In genomic region chr6:154570505-154570904, GRCh38 we compare ENCODE assay signal across 29 cellular contexts.
"Had no signal": no experiment of that assay in that cellular context is flagged by ENCODE, and none has a peak within 500 bp of the region (broad histone marks: within the 10 kb centered on the region; RNA-seq: fewer than 3 reads in every experiment).

No MANE protein-coding gene starts in this region.

- H3K27me3 ChIP-seq: brain microvascular endothelial cell, esophagus squamous epithelium, gastroesophageal sphincter, heart right ventricle, hepatocyte had no signal

- H3K27ac ChIP-seq: brain microvascular endothelial cell, coronary artery, dorsolateral prefrontal cortex, esophagus squamous epithelium, gastroesophageal sphincter, heart right ventricle, hepatocyte, WERI-Rb-1 had no signal

- H3K4me1 ChIP-seq: esophagus squamous epithelium, gastroesophageal sphincter had no signal

- ATAC-seq: activated CD4-positive, CD25-positive, alpha-beta regulatory T cell treated with anti-CD3 and anti-CD28 coated beads, Interleukin-2, amount 50 U/mL, for 24 hours; activated CD8-positive, alpha-beta T cell treated with anti-CD3 and anti-CD28 coated beads for 36 hours; activated T-cell treated with anti-CD3 and anti-CD28 coated beads, Interleukin-2, amount 50 U/mL, for 4 hours; activated T-helper 17 cell treated with anti-CD3 and anti-CD28 coated beads, Interleukin-2, amount 50 U/mL, for 72 hours; gastroesophageal sphincter; heart right ventricle had no signal

- DNase-seq: activated B cell treated with CpG ODN at 0.5 μM for 24 hours; activated CD4-positive, alpha-beta T cell treated with anti-CD3 and anti-CD28 coated beads for 48 hours; activated CD4-positive, alpha-beta T cell treated with anti-CD3 and anti-CD28 coated beads, Interleukin-2, amount 50 U/mL, for 1 hour; activated CD4-positive, alpha-beta T cell treated with anti-CD3 and anti-CD28 coated beads, Interleukin-2, amount 50 U/mL, for 48 hours; activated CD8-positive, alpha-beta memory T cell treated with anti-CD3 and anti-CD28 coated beads for 24 hours; activated CD8-positive, alpha-beta T cell treated with anti-CD3 and anti-CD28 coated beads for 36 hours; activated effector memory CD4-positive, alpha-beta T cell treated with Interleukin-2 at 50 U/mL for 16 hours; activated gamma-delta T cell treated with Interleukin-2 at 50 U/mL for 16 hours; activated naive CD4-positive, alpha-beta T cell treated with anti-CD3 and anti-CD28 coated beads, Interleukin-2, amount 50 U/mL, for 16 hours; activated naive CD4-positive, alpha-beta T cell treated with Interleukin-2 at 50 U/mL for 16 hours; activated T-cell treated with anti-CD3 and anti-CD28 coated beads, Interleukin-2, amount 50 U/mL, for 4 hours; amniotic stem cell; anterior cingulate cortex; brain microvascular endothelial cell; dorsolateral prefrontal cortex; effector memory CD4-positive, alpha-beta T cell; endodermal cell; esophagus squamous epithelium; foreskin melanocyte; heart right ventricle; T1000; WERI-Rb-1 had no signal

- H3K36me3 ChIP-seq: brain microvascular endothelial cell, esophagus squamous epithelium, gastroesophageal sphincter, heart right ventricle, WERI-Rb-1 had no signal

- H3K4me2 ChIP-seq: hepatocyte had no signal

- H2AFZ ChIP-seq: hepatocyte had no signal

- H3K9me3 ChIP-seq: esophagus squamous epithelium, gastroesophageal sphincter, heart right ventricle had no signal

- H3K79me2 ChIP-seq: hepatocyte had no signal

- H3K4me3 ChIP-seq: coronary artery, dorsolateral prefrontal cortex, esophagus squamous epithelium, gastroesophageal sphincter, heart right ventricle, hepatocyte had no signal

- FAIRE-seq: astrocyte, bronchial epithelial cell had no signal
